18 cellular contexts compared by ENCODE assay signal in genomic region chr6:3986241-3986640, GRCh38.
A peak's percentile ranks its signal among the peaks of the same experiment; 100 is the strongest.
DNase-seq lines count a peak whose midpoint lies in the region; ATAC-seq, FAIRE-seq and TF ChIP-seq lines count a peak whose summit lies in the region.
"Had no signal": no experiment of that assay in that cellular context is flagged by ENCODE, and none has a peak within 500 bp of the region (broad histone marks: within the 10 kb centered on the region; RNA-seq: fewer than 3 reads in every experiment).

No MANE protein-coding gene starts in this region.

- H3K36me3 ChIP-seq in cardiac muscle cell (no peaks in the 10 kb centered on the region), heart left ventricle (no peaks in the 10 kb centered on the region), endothelial cell of umbilical vein (ENCODE audit: control insufficient read depth in 2 of 2, extremely low read depth in 1 of 2, insufficient read depth in 2 of 2, low read length in 2 of 2) (no peaks in the 10 kb centered on the region)
- H3K36me3 ChIP-seq: HAP-1 had no signal

- H3K9me3 ChIP-seq in cardiac muscle cell (ENCODE audit: low read depth) (no peaks in the 10 kb centered on the region), heart left ventricle (no peaks in the 10 kb centered on the region), endothelial cell of umbilical vein (replicated peaks; ENCODE audit: control insufficient read depth, insufficient read depth, low read length) (no peaks in the 10 kb centered on the region)
- H3K9me3 ChIP-seq: Caco-2 had no signal

- no peaks in the 10 kb centered on the region for H4K20me1 ChIP-seq in endothelial cell of umbilical vein (replicated peaks; ENCODE audit: control insufficient read depth, extremely low read depth, insufficient read depth, low read length)

- POLR2A ChIA-PET in WTC11 (lab: Charles Lee) (no interaction called here), endothelial cell of umbilical vein (lab: Charles Lee) (interaction anchor here (0.7 kb wide), 1 partner anchor 177 kb away, joined by 3 read pairs; no protein-coding TSS in a partner anchor)

- peaks cover 15% of the 10 kb centered on the region for H3K4me1 ChIP-seq in cardiac muscle cell (ENCODE audit: low read depth)
- H3K4me1 ChIP-seq in heart left ventricle, result peaks cover 0 to 20% (median 3%) of the 10 kb centered on the region in 12 donors
- H3K4me1 ChIP-seq in endothelial cell of umbilical vein (ENCODE audit: control insufficient read depth, extremely low read depth, insufficient read depth, low read length), result peaks cover 17% of the 10 kb centered on the region

- TF ChIP-seq CTCF in cardiac muscle cell (IDR thresholded peaks at IDR 0.05; ENCODE audit: low read depth, low read length) (no peak), heart left ventricle (IDR thresholded peaks at IDR 0.05) (no peak), WTC11 (IDR thresholded peaks at IDR 0.05) (no peak), endothelial cell of umbilical vein (IDR thresholded peaks at IDR 0.05; ENCODE audit: extremely low read depth in 1 of 2, insufficient read depth in 1 of 2, low read depth in 1 of 2, low read length in 2 of 2) (no peak)

- dilution Hi-C loops in endothelial cell of umbilical vein (cut with MboI; ENCODE audit: extremely low pct_ligation_motif_present, low sequenced_read_pairs), result loop anchor here (25.0 kb wide), 1 partner anchor 699 kb away; no protein-coding TSS in a partner anchor

- peak overlapping the region; percentile 55; the same call in 1 of the 2 replicates for H3K27ac Mint-ChIP-seq in WTC11

- FAIRE-seq in endothelial cell of umbilical vein (lab: Jason Lieb, UNC), result no peak

- no peak for TF ChIP-seq POLR2A in heart left ventricle (IDR thresholded peaks at IDR 0.05)
- no peak for TF ChIP-seq POLR2A in endothelial cell of umbilical vein (IDR thresholded peaks at IDR 0.05; ENCODE audit: low read depth, low read length)

- BruUV-seq in endothelial cell of umbilical vein (replicated peaks; lab: Mats Ljungman, UMichigan), result no TSS peak

- H3K4me3 Mint-ChIP-seq in WTC11, result no peak overlapping the region
- H3K4me3 Mint-ChIP-seq: CD14-positive monocyte; CD8-positive, alpha-beta memory T cell had no signal

- H3K4me2 ChIP-seq in endothelial cell of umbilical vein (ENCODE audit: insufficient read depth, low read length), result peak overlapping the region; percentile 19
- H3K4me2 ChIP-seq: KMS-11 had no signal

- DNase-seq in cardiac muscle cell (ENCODE audit: low read depth in 1 of 2, low spot score in 1 of 2) (no peak), heart left ventricle (no peak), WTC11 (ENCODE audit: low spot score) (no peak), endothelial cell of umbilical vein (ENCODE audit: low read depth, low spot score) (no peak), nucleus accumbens (lab: John Stamatoyannopoulos, UW) (no peak), substantia nigra (lab: John Stamatoyannopoulos, UW) (no peak)
- DNase-seq: Caco-2; CD8-positive, alpha-beta memory T cell; DMS53; GF-D8; GOT3 had no signal

- H2AFZ ChIP-seq in endothelial cell of umbilical vein (ENCODE audit: low read depth, low read length), result no peak overlapping the region

- H3K4me1 Mint-ChIP-seq in WTC11, result peaks cover 50% of the 10 kb centered on the region

- CTCF ChIA-PET in WTC11 (lab: Charles Lee) (interaction anchor here (0.9 to 6.0 kb wide), 6 partner anchors 8 to 137 kb away, joined by 3 to 83 read pairs (median 4); partner anchors contain the start of gene FAM50B), endothelial cell of umbilical vein (lab: Charles Lee) (interaction anchor here (0.6 to 6.1 kb wide), 8 partner anchors 8 to 254 kb away, joined by 3 to 93 read pairs (median 4); partner anchors contain the start of gene FAM50B)

- no peak overlapping the region for H3K9ac ChIP-seq in endothelial cell of umbilical vein (replicated peaks; ENCODE audit: extremely low read depth, insufficient read depth, low read length)
- H3K9ac ChIP-seq: KMS-11 had no signal

- ATAC-seq in heart left ventricle (no peak), WTC11 (no peak), HG02852 (IDR thresholded peaks at IDR 0.05; ENCODE audit: unreplicated experiment) (no peak), GM18511 (IDR thresholded peaks at IDR 0.05; ENCODE audit: unreplicated experiment) (no peak)

- WGBS in heart left ventricle, 4 donors, result 90 to 96% (median 94%) methylated on average over 3 of the region's 3 CpGs

- H3K36me3 Mint-ChIP-seq in WTC11, result peaks cover 9% of the 10 kb centered on the region

- H3K9me1 ChIP-seq in endothelial cell of umbilical vein (replicated peaks; ENCODE audit: control insufficient read depth, extremely low read depth, insufficient read depth, low read length), result no peaks in the 10 kb centered on the region

- no peaks in the 10 kb centered on the region for H3K79me2 ChIP-seq in endothelial cell of umbilical vein (ENCODE audit: control insufficient read depth, insufficient read depth, low read length)

- H3K9me3 Mint-ChIP-seq in WTC11, result peaks cover 5% of the 10 kb centered on the region

- intact Hi-C loops in heart left ventricle (cut with DNase I), result loop anchor here in 4 of 10 donors (5.0 to 10.0 kb wide), 4 partner anchors 99 to 711 kb away; no protein-coding TSS in a partner anchor
- intact Hi-C loops in endothelial cell of umbilical vein (cut with micrococcal nuclease), result no loop called here

- H3K4me3 ChIP-seq in cardiac muscle cell, result no peak overlapping the region
- no peak overlapping the region for H3K4me3 ChIP-seq in heart left ventricle
- H3K4me3 ChIP-seq in endothelial cell of umbilical vein (replicated peaks in 1 of 3; ENCODE audit: insufficient read depth in 1 of 3, low read depth in 1 of 3, low read length in 3 of 3), result no peak overlapping the region
- H3K4me3 ChIP-seq: HAP-1 had no signal

- H3K27me3 ChIP-seq in cardiac muscle cell (no peaks in the 10 kb centered on the region), heart left ventricle (no peaks in the 10 kb centered on the region), endothelial cell of umbilical vein (ENCODE audit: control insufficient read depth in 2 of 2, insufficient read depth in 2 of 2, low read length in 2 of 2) (no peaks in the 10 kb centered on the region)

- H3K27me3 Mint-ChIP-seq in WTC11 (ENCODE audit: low read depth), result no peaks in the 10 kb centered on the region

- H3K27ac ChIP-seq in cardiac muscle cell (peak overlapping the region; percentile 73), heart left ventricle (no peak overlapping the region), endothelial cell of umbilical vein (ENCODE audit: insufficient read depth, low read depth, low read length) (no peak overlapping the region), substantia nigra (ENCODE audit: low read depth, low read length, poor library complexity, severe bottlenecking) (no peak overlapping the region)
- H3K27ac ChIP-seq: 22Rv1, HL-60, KMS-11 had no signal

TF ChIP-seq in WTC11, 78 proteins besides CTCF, POLR2A, EP300 and RAD21 (continues in another document):
- TF ChIP-seq USF1 (CRISPR knock-in tag; IDR thresholded peaks at IDR 0.05) (no peak), OVOL2 (CRISPR knock-in tag; IDR thresholded peaks at IDR 0.05; ENCODE audit: borderline replicate concordance) (no peak), ZNF232 (CRISPR knock-in tag; IDR thresholded peaks at IDR 0.05) (no peak)

TF ChIP-seq in endothelial cell of umbilical vein, 7 proteins besides CTCF, POLR2A, EP300 and RAD21:
- no peak for TF ChIP-seq MYC (IDR thresholded peaks at IDR 0.05; ENCODE audit: low read depth, low read length)
- TF ChIP-seq GATA2 (IDR thresholded peaks at IDR 0.05; ENCODE audit: insufficient read depth, insufficient read length, low read depth, low read length), result no peak
